Comparison of ENCODE assay signal across 24 cellular contexts in the genomic region with DNA sequence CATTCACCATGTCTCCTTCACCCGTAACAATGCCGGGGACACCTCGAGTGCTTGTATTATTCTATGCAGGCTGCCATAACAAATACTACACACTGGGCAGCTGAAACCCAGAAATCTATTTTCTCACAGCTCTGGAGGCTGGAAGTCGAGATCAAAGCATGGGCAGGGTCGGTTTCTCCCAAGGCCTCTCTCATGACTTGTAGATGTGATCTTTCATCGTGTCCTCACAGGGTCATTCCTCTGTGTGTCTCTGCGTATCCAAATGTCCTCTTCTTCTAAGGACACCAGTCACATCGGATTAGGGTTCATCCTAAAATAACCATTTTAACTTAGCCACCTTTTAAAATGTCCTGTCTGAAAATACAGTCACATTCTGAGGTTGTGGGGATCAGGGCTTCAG.
A peak's percentile ranks its signal among the peaks of the same experiment; 100 is the strongest.
DNase-seq lines count a peak whose midpoint lies in the region; ATAC-seq and TF ChIP-seq lines count a peak whose summit lies in the region.
"Had no signal": no experiment of that assay in that cellular context is flagged by ENCODE, and none has a peak within 500 bp of the region (broad histone marks: within the 10 kb centered on the region; RNA-seq: fewer than 3 reads in every experiment).

No MANE protein-coding gene starts in this region.

- H3K4me3 ChIP-seq in Loucy (ENCODE audit: low read length, poor library complexity, severe bottlenecking) (no peak overlapping the region), mammary epithelial cell (replicated peaks in 1 of 3; ENCODE audit: insufficient read depth in 1 of 3, low read depth in 2 of 3, low read length in 3 of 3) (no peak overlapping the region)
- H3K4me3 ChIP-seq: adrenal gland, body of pancreas, ovary, SK-N-MC had no signal

- peaks cover 35% of the 10 kb centered on the region for H3K4me1 Mint-ChIP-seq in nephron

- no peak for ATAC-seq in GM19455 (IDR thresholded peaks at IDR 0.05; ENCODE audit: unreplicated experiment)

- CTCF ChIA-PET in mammary epithelial cell (lab: Charles Lee; ENCODE audit: low non-redundant PET) = no interaction called here

- dilution Hi-C loops in mammary epithelial cell (cut with HindIII; ENCODE audit: low sequenced_read_pairs) = no loop called here

- TF ChIP-seq CTCF in Loucy (conservative IDR thresholded peaks at IDR 0.05; ENCODE audit: low read length) = no peak
- no peak for TF ChIP-seq CTCF in mammary epithelial cell (conservative IDR thresholded peaks at IDR 0.05 in 1 of 2, IDR thresholded peaks at IDR 0.05 in 1 of 2; ENCODE audit: extremely low read depth in 1 of 2, insufficient read depth in 1 of 2, low read depth in 1 of 2, low read length in 2 of 2)
- no peak for TF ChIP-seq CTCF in nephron (IDR thresholded peaks at IDR 0.05; ENCODE audit: unreplicated experiment in 3 of 3)

- no peaks in the 10 kb centered on the region for H3K27me3 ChIP-seq in Loucy (ENCODE audit: insufficient read depth, low read length, poor library complexity, severe bottlenecking)
- no peaks in the 10 kb centered on the region for H3K27me3 ChIP-seq in mammary epithelial cell (ENCODE audit: insufficient read depth, low read length)
- H3K27me3 ChIP-seq: adrenal gland, body of pancreas, ovary had no signal

- peak overlapping the region; percentile 29 for H3K27ac ChIP-seq in mammary epithelial cell (ENCODE audit: insufficient read depth, low read depth, low read length)
- H3K27ac ChIP-seq: SK-N-MC had no signal

- H3K9ac ChIP-seq in Loucy (ENCODE audit: low read depth, low read length, poor library complexity, severe bottlenecking) = no peak overlapping the region
- H3K9ac ChIP-seq in mammary epithelial cell (ENCODE audit: insufficient read depth, low read length) = no peak overlapping the region

- H3K4me1 ChIP-seq in Loucy (ENCODE audit: insufficient read depth, low read length, poor library complexity, severe bottlenecking) (peaks cover 30% of the 10 kb centered on the region), mammary epithelial cell (ENCODE audit: insufficient read depth, low read length) (peaks cover 27% of the 10 kb centered on the region)

- H3K79me2 ChIP-seq in Loucy (ENCODE audit: insufficient read depth, low read length) (no peaks in the 10 kb centered on the region), mammary epithelial cell (ENCODE audit: insufficient read depth, low read length) (no peaks in the 10 kb centered on the region)

- H3K9me2 ChIP-seq in Loucy (replicated peaks; ENCODE audit: low read depth, low read length) = no peaks in the 10 kb centered on the region

- no peaks in the 10 kb centered on the region for H3K9me3 ChIP-seq in Loucy (ENCODE audit: insufficient read depth, low read depth, low read length)
- H3K9me3 ChIP-seq in mammary epithelial cell (replicated peaks; ENCODE audit: insufficient read depth, low read length) = no peaks in the 10 kb centered on the region
- H3K9me3 ChIP-seq: adrenal gland, body of pancreas, ovary, thoracic aorta had no signal

- H4K20me1 ChIP-seq in Loucy (ENCODE audit: insufficient read depth, low read length, poor library complexity, severe bottlenecking) = no peaks in the 10 kb centered on the region
- no peaks in the 10 kb centered on the region for H4K20me1 ChIP-seq in mammary epithelial cell (ENCODE audit: insufficient read depth, low read length)

- no peaks in the 10 kb centered on the region for H3K9me3 Mint-ChIP-seq in nephron
- H3K9me3 Mint-ChIP-seq: activated CD4-positive, alpha-beta memory T cell treated with anti-CD3 and anti-CD28 coated beads, Interleukin-2, amount 10 ng/mL, durations not matched to agents 7 days and 5 days; activated naive CD4-positive, alpha-beta T cell treated with anti-CD3 and anti-CD28 coated beads for 36 hours; memory B cell; stimulated activated naive CD8-positive, alpha-beta T cell treated with anti-CD3 and anti-CD28 coated beads, Interleukin-15, Interleukin-2, amounts not matched to agents 100 ng/mL and 50 ng/mL, for 24 hours; T-helper 1 cell treated with Interleukin-12 subunit alpha and Interleukin-12 subunit beta and Interleukin-4 antibody, amounts not matched to agents 30 μg/mL and 1 μg/mL, for 36 hours had no signal

- no peak overlapping the region for H3K4me3 Mint-ChIP-seq in nephron
- H3K4me3 Mint-ChIP-seq: activated CD4-positive, alpha-beta memory T cell treated with anti-CD3 and anti-CD28 coated beads, Interleukin-2, amount 10 ng/mL, durations not matched to agents 7 days and 5 days; activated naive CD4-positive, alpha-beta T cell treated with anti-CD3 and anti-CD28 coated beads for 36 hours; stimulated activated naive CD8-positive, alpha-beta T cell treated with anti-CD3 and anti-CD28 coated beads, Interleukin-15, Interleukin-2, amounts not matched to agents 100 ng/mL and 50 ng/mL, for 24 hours; T-helper 1 cell treated with Interleukin-12 subunit alpha and Interleukin-12 subunit beta and Interleukin-4 antibody, amounts not matched to agents 30 μg/mL and 1 μg/mL, for 36 hours had no signal

- H3K36me3 Mint-ChIP-seq in nephron (ENCODE audit: low read depth) = no peaks in the 10 kb centered on the region

- no peaks in the 10 kb centered on the region for H3F3A ChIP-seq in Loucy (ENCODE audit: low read depth)

- H3K4me2 ChIP-seq in Loucy (ENCODE audit: low read depth, low read length, poor library complexity, severe bottlenecking) (peak overlapping the region; percentile 61), mammary epithelial cell (ENCODE audit: insufficient read depth, low read depth, low read length) (peak overlapping the region; percentile 63)

- no TSS peak for BruUV-seq in mammary epithelial cell (replicated peaks; lab: Mats Ljungman, UMichigan)

- H3K36me3 ChIP-seq in Loucy (ENCODE audit: insufficient read depth, low read length) (no peaks in the 10 kb centered on the region), mammary epithelial cell (ENCODE audit: insufficient read depth, low read length) (no peaks in the 10 kb centered on the region)
- H3K36me3 ChIP-seq: adrenal gland, ovary, thoracic aorta had no signal

- H3K27me3 Mint-ChIP-seq in nephron (ENCODE audit: low read depth) = peaks cover 4% of the 10 kb centered on the region
- H3K27me3 Mint-ChIP-seq: memory B cell had no signal

- intact Hi-C loops in mammary epithelial cell (cut with micrococcal nuclease) = no loop called here

- in situ Hi-C loops in mammary epithelial cell (cut with MboI; ENCODE audit: low sequenced_read_pairs in 2 of 2) = no loop called here

- peak overlapping the region in 2 of 3 experiments; percentile 79 to 92 for H3K27ac Mint-ChIP-seq in nephron
- H3K27ac Mint-ChIP-seq: activated CD4-positive, alpha-beta memory T cell treated with anti-CD3 and anti-CD28 coated beads, Interleukin-2, amount 10 ng/mL, durations not matched to agents 7 days and 5 days; activated naive CD4-positive, alpha-beta T cell treated with anti-CD3 and anti-CD28 coated beads for 36 hours; stimulated activated naive CD8-positive, alpha-beta T cell treated with anti-CD3 and anti-CD28 coated beads, Interleukin-15, Interleukin-2, amounts not matched to agents 100 ng/mL and 50 ng/mL, for 24 hours; T-helper 1 cell treated with Interleukin-12 subunit alpha and Interleukin-12 subunit beta and Interleukin-4 antibody, amounts not matched to agents 30 μg/mL and 1 μg/mL, for 36 hours had no signal

- DNase-seq in mammary epithelial cell (no peak), GM03348 (ENCODE audit: low spot score) (no peak), HT-29 (ENCODE audit: low spot score) (no peak)
- no peak for DNase-seq in activated CD4-positive, alpha-beta T cell treated with anti-CD3 and anti-CD28 coated beads for 1 hour
- DNase-seq: activated CD4-positive, alpha-beta memory T cell treated with anti-CD3 and anti-CD28 coated beads, Interleukin-2, amount 10 ng/mL, durations not matched to agents 7 days and 5 days; activated CD8-positive, alpha-beta memory T cell treated with anti-CD3 and anti-CD28 coated beads, Interleukin-2, amount 50 U/mL, for 4 hours; activated naive CD4-positive, alpha-beta T cell treated with anti-CD3 and anti-CD28 coated beads for 36 hours; cerebellar nuclear complex; DMS79; NCI-H1092 treated with DMSO at 0.1 percent for 48 hours; NCI-H2171; NCI-H82; stimulated activated CD4-positive, alpha-beta T cell treated with anti-CD3 and anti-CD28 coated beads, Interleukin-2, amount 100 ng/mL, for 24 hours had no signal

- H2AFZ ChIP-seq in Loucy (ENCODE audit: low read length) (no peak overlapping the region), mammary epithelial cell (ENCODE audit: low read depth, low read length) (no peak overlapping the region)

- 100% methylated on average over 7 of the region's 8 CpGs for WGBS in mammary epithelial cell (ENCODE audit: low coverage, missing lambda C conversion rate)
